Comparison of ENCODE assay signal across 1 cellular context in the genomic region with DNA sequence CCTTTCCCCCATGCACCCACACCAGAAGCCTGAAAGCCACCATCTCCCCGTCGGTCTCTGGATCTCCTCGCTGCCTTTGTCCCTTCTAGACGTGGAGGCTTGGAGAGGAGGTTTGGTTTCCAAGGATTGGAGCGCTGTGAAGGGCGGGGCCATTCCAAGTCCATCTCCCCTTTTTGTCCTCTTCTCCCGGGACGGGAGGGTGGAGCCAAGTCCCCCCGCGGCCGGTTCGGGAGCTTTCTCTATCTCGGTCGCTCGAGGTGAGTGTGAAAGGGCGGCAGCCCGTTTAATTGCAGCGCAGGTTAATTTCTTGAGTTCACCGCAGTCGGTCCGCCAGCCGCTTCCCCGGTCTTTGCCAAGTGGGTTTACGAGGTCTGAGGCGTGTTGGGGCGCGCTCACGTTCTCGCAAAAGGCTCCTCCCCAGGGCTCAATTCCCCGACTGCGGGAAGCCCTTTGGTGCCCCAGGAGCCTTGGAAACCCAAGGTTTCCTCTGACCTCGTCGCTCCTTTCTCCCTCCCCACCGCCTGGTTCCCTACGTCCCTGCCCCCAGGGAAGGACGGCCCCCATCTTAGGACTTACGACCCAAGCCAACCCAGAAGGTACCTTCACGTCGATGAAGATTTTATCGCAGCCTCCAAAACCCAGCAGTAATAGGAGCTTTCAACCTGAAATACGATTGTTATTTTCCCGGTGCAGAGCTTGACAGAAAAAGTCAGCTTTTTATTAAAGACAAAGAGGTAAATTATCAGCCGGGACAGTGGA.
TF ChIP-seq lines count a peak whose summit lies in the region.

No MANE protein-coding gene starts in this region.

TF ChIP-seq in H1, 55 proteins besides CTCF, POLR2A, EP300 and RAD21:
- TF ChIP-seq SIRT6 (IDR thresholded peaks at IDR 0.05; ENCODE audit: low read length) (no peak), BCL11A (IDR thresholded peaks at IDR 0.05; ENCODE audit: low read depth in 2 of 2, low read length in 2 of 2) (no peak), HDAC2 (IDR thresholded peaks at IDR 0.05; ENCODE audit: borderline replicate concordance in 1 of 2, low read depth in 2 of 2, low read length in 2 of 2) (peak in 1 of 2 experiments; percentile 31; a peak in 2 of 4 replicates), BACH1 (IDR thresholded peaks at IDR 0.05; ENCODE audit: low read length) (peak; percentile 79), TBP (IDR thresholded peaks at IDR 0.05; ENCODE audit: low read depth, low read length) (peak; percentile 66; the same call in 1 of the 2 replicates), TAF1 (IDR thresholded peaks at IDR 0.05; ENCODE audit: low read depth, low read length) (peak; percentile 55), RBBP5 (IDR thresholded peaks at IDR 0.05; ENCODE audit: borderline replicate concordance, low read depth, low read length) (peak; percentile 78; the same call in 1 of the 2 replicates), POLR2AphosphoS5 (IDR thresholded peaks at IDR 0.05; ENCODE audit: low read depth, low read length) (peak; percentile 69; the same call in 1 of the 2 replicates), PHF8 (conservative IDR thresholded peaks at IDR 0.05; ENCODE audit: low read depth, low read length) (peak; percentile 58; the same call in 1 of the 2 replicates)
